Comparison of ENCODE assay signal across 11 cellular contexts in the genomic region with DNA sequence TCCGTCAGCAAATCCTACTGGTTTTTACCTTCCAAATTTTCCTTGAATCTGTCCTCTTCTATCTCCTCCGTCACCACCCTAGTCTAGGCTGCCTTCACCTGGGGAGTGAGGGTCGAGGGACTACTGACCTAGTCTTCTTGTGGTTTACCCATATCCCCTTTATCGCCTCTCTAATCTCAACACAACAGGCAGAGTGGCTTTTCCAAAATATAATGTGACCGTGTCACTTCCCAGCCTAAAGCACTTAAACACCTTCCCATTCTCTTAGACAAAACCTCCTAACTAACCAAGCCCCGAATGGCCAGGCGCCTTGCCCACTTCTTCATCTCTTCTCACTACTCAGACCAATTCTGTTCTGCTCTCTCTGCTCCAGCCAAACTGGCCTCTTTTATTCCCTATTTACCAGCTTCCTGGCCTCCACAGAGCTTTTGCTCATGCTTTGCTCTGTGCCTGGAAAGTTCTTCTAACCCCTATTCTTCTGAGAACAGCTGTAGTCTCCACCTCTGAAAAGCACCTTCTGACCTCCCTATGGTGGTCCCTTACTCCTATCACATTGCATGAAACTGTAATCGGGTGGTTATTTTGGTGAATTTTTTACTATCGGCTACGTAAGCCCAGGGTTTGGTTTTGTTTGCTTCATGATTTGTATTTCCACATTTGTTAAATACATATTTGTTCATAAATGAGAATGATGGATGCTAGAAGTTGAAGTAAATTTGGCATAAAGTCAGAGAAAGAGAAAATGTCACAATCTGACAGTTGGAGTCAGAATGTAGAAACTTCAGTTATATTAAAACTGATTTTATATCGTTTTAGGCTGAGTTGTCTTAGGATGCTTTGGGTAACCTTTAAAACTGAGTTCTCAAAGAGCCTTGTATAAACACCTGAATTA. TPM values are rescaled to one million over a fixed set of nuclear protein-coding genes. Genes with fewer than 3 reads are reported as not detected.
DNase-seq lines count a peak whose midpoint lies in the region; ATAC-seq and TF ChIP-seq lines count a peak whose summit lies in the region.
"Had no signal": no experiment of that assay in that cellular context is flagged by ENCODE, and none has a peak within 500 bp of the region (broad histone marks: within the 10 kb centered on the region; RNA-seq: fewer than 3 reads in every experiment).

No MANE protein-coding gene starts in this region.

- DNase-seq in GF-D8 (lab: John Stamatoyannopoulos, UW) (peak; percentile 62), body of pancreas (peak in 3 of 4 donors; percentile 7 to 29 (median 28)), neuronal stem cell (ENCODE audit: low spot score) (no peak), NCI-H1092 treated with DMSO at 0.1 percent for 48 hours (lab: John Stamatoyannopoulos, UW) (no peak), hepatic stellate cell (ENCODE audit: low spot score) (no peak), gastrocnemius medialis (no peak)
- DNase-seq: left colon, NCI-H446 had no signal

- H3K4me2 ChIP-seq in KMS-11 (peak overlapping the region; percentile 86; the same call in 1 of the 2 replicates), neuronal stem cell (ENCODE audit: insufficient read depth, low read length, poor library complexity, severe bottlenecking) (no peak overlapping the region)

- TF ChIP-seq POLR2A in body of pancreas (IDR thresholded peaks at IDR 0.05) = no peak
- no peak for TF ChIP-seq POLR2A in gastrocnemius medialis (IDR thresholded peaks at IDR 0.05)

- H2BK15ac ChIP-seq in neuronal stem cell (ENCODE audit: low read length) = peak overlapping the region; percentile 0

- no peak overlapping the region for H3K18ac ChIP-seq in neuronal stem cell (ENCODE audit: low read length)

- H3K36me3 ChIP-seq in KMS-11 (ENCODE audit: insufficient read depth) (no peaks in the 10 kb centered on the region), body of pancreas (replicated peaks in 1 of 2; ENCODE audit: insufficient read depth in 1 of 2, low read depth in 2 of 2) (peaks cover 0 to 4% of the 10 kb centered on the region in 2 donors), neuronal stem cell (replicated peaks in 1 of 2; ENCODE audit: control insufficient read depth in 2 of 2, insufficient read depth in 2 of 2, low read length in 2 of 2) (peaks cover 3 to 17% of the 10 kb centered on the region in 2 donors), gastrocnemius medialis (peaks cover 0 to 16% of the 10 kb centered on the region in 2 donors)

- H2AFZ ChIP-seq in KMS-11 (ENCODE audit: low read depth) = peak overlapping the region; percentile 86; the same call in 1 of the 2 replicates
- H2AFZ ChIP-seq in neuronal stem cell (ENCODE audit: low read length) = peak overlapping the region; percentile 81

- H3K4me1 ChIP-seq in KMS-11 (ENCODE audit: low read depth, poor library complexity, severe bottlenecking) (peaks cover 14% of the 10 kb centered on the region), body of pancreas (peaks cover 19% of the 10 kb centered on the region), neuronal stem cell (ENCODE audit: control insufficient read depth in 2 of 2, insufficient read depth in 1 of 2, low read depth in 1 of 2, low read length in 2 of 2) (peaks cover 15 to 21% of the 10 kb centered on the region in 2 donors), gastrocnemius medialis (peaks cover 16 to 24% of the 10 kb centered on the region in 2 donors)

- peaks cover 8% of the 10 kb centered on the region for H3K79me1 ChIP-seq in neuronal stem cell (ENCODE audit: low read depth, low read length)

- no peak overlapping the region for H3K4me3 ChIP-seq in KMS-11 (IDR thresholded peaks at IDR 0.05; ENCODE audit: insufficient read depth, low read depth, low read length)
- no peak overlapping the region for H3K4me3 ChIP-seq in body of pancreas
- no peak overlapping the region for H3K4me3 ChIP-seq in neuronal stem cell (ENCODE audit: low read length in 2 of 2)
- no peak overlapping the region for H3K4me3 ChIP-seq in gastrocnemius medialis

- no peak overlapping the region for H2BK5ac ChIP-seq in neuronal stem cell (ENCODE audit: low read length)

- in situ Hi-C loops in gastrocnemius medialis (cut with MboI; ENCODE audit: low sequenced_read_pairs in 4 of 4) = no loop called here

- no peaks in the 10 kb centered on the region for H4K20me1 ChIP-seq in KMS-11 (ENCODE audit: insufficient read depth)

- no peak overlapping the region for H2AK5ac ChIP-seq in neuronal stem cell (ENCODE audit: low read depth, low read length)

- no peaks in the 10 kb centered on the region for H3K79me2 ChIP-seq in KMS-11 (ENCODE audit: insufficient read depth, low read depth)

- intact Hi-C loops in body of pancreas (cut with DNase I) (no loop called here), gastrocnemius medialis (cut with DNase I; ENCODE audit: low total_unique reads) (no loop called here)

- no peak overlapping the region for H4K91ac ChIP-seq in neuronal stem cell (ENCODE audit: low read depth, low read length, poor library complexity)

- H3K9me3 ChIP-seq in body of pancreas (no peaks in the 10 kb centered on the region), neuronal stem cell (replicated peaks in 1 of 2; ENCODE audit: control insufficient read depth in 2 of 2, insufficient read depth in 1 of 2, low read depth in 1 of 2, low read length in 2 of 2) (no peaks in the 10 kb centered on the region), gastrocnemius medialis (no peaks in the 10 kb centered on the region)

- WGBS in body of pancreas, 2 donors = 53 to 55% methylated on average over 11 of the region's 11 CpGs
- 100% methylated on average over 1 of the region's 11 CpGs; no CpG with 5 or more reads in 1 of the 2 donors for WGBS in neuronal stem cell (ENCODE audit: extremely low coverage in 2 of 2, insufficient read length in 2 of 2, insufficient replicate concordance in 1 of 2), 2 donors

- no peak overlapping the region for H3K14ac ChIP-seq in neuronal stem cell (ENCODE audit: low read length)

- H3K27ac ChIP-seq in KMS-11 (no peak overlapping the region), body of pancreas (no peak overlapping the region), neuronal stem cell (replicated peaks; ENCODE audit: low read length) (peak overlapping the region; percentile 1), gastrocnemius medialis (no peak overlapping the region)

- H2BK12ac ChIP-seq in neuronal stem cell (ENCODE audit: low read length) = no peak overlapping the region

- H2BK120ac ChIP-seq in neuronal stem cell (ENCODE audit: low read depth, low read length) = no peak overlapping the region

- H3K9ac ChIP-seq in KMS-11 (no peak overlapping the region), neuronal stem cell (ENCODE audit: low read depth, low read length, poor library complexity) (no peak overlapping the region)

- no peak for TF ChIP-seq CTCF in KMS-11 (conservative IDR thresholded peaks at IDR 0.05; ENCODE audit: low read depth, low read length)
- TF ChIP-seq CTCF in body of pancreas (IDR thresholded peaks at IDR 0.05) = no peak
- no peak for TF ChIP-seq CTCF in gastrocnemius medialis (IDR thresholded peaks at IDR 0.05 in 4 of 5, conservative IDR thresholded peaks at IDR 0.05 in 1 of 5)

- no peak overlapping the region for H3K4ac ChIP-seq in neuronal stem cell (ENCODE audit: low read length)

- ATAC-seq in body of pancreas = no peak
- no peak for ATAC-seq in HG02571 (IDR thresholded peaks at IDR 0.05; ENCODE audit: unreplicated experiment)
- no peak for ATAC-seq in gastrocnemius medialis

- no peak overlapping the region for H4K8ac ChIP-seq in neuronal stem cell (ENCODE audit: low read depth, low read length)

- peaks cover 14% of the 10 kb centered on the region; the same call in 1 of the 2 replicates for H3K27me3 ChIP-seq in KMS-11 (ENCODE audit: insufficient read depth, low read depth)
- H3K27me3 ChIP-seq in body of pancreas = no peaks in the 10 kb centered on the region
- H3K27me3 ChIP-seq in neuronal stem cell (ENCODE audit: control insufficient read depth in 3 of 3, insufficient read depth in 3 of 3, low read depth in 1 of 3, low read length in 3 of 3) = peaks cover 0 to 7% (median 0%) of the 10 kb centered on the region in 3 experiments
- no peaks in the 10 kb centered on the region for H3K27me3 ChIP-seq in gastrocnemius medialis

- H3K23ac ChIP-seq in neuronal stem cell (ENCODE audit: low read depth, low read length, poor library complexity) = no peak overlapping the region

RNA-seq across cellular contexts. Expression of gene NBPF1, which starts 1.2 kb away (rescaled TPM):
- total RNA-seq in body of pancreas (10 to 100 TPM; 22.3 to 41.5 TPM), gastrocnemius medialis (10 to 100 TPM in 2 of 4 donors, 1 to 10 TPM in 2; 6.6 to 20.0 (median 11.2) TPM)
- polyA plus RNA-seq in neuronal stem cell (2013, experiment 1 of 2) = 19.8 TPM
- polyA plus RNA-seq in neuronal stem cell (2013, experiment 2 of 2) = 20.3 TPM

RNA-seq across cellular contexts. Expression of gene RNU1-3, which starts 52.1 kb away (rescaled TPM):
- total RNA-seq in body of pancreas (over 10,000 TPM in 1 of 2 donors, under 1 TPM in 1; under 0.01 to 15,479 TPM), gastrocnemius medialis (under 1 TPM in 1 of 4 donors, not detected in 3; under 0.01 TPM)
- polyA plus RNA-seq in neuronal stem cell (2013, experiment 1 of 2) = 14.3 TPM
- 15.9 TPM for polyA plus RNA-seq in neuronal stem cell (2013, experiment 2 of 2)
- polyA plus RNA-seq: esophagus had no signal

Comparison
In these comparisons a context has a peak if more than half of its experiments do, and no peak if none do; other contexts are left out.
1. DNase-seq: peak in GF-D8 (single experiment) and body of pancreas (3 of 4); none in neuronal stem cell (single experiment), NCI-H1092 treated with DMSO at 0.1 percent for 48 hours (single experiment), hepatic stellate cell (single experiment) and gastrocnemius medialis (0 of 2).